Comparison of ENCODE assay signal across 11 cellular contexts in genomic region chr9:132141948-132142594, GRCh38. TPM values are rescaled to one million over a fixed set of nuclear protein-coding genes. Genes with fewer than 3 reads are reported as not detected.
DNase-seq lines count a peak whose midpoint lies in the region; ATAC-seq and TF ChIP-seq lines count a peak whose summit lies in the region.
"Had no signal": no experiment of that assay in that cellular context is flagged by ENCODE, and none has a peak within 500 bp of the region (broad histone marks: within the 10 kb centered on the region; RNA-seq: fewer than 3 reads in every experiment).

No MANE protein-coding gene starts in this region.

- H3K4me3 Mint-ChIP-seq in stimulated activated naive CD8-positive, alpha-beta T cell treated with anti-CD3 and anti-CD28 coated beads, Interleukin-15, Interleukin-2, amounts not matched to agents 100 ng/mL and 50 ng/mL, for 24 hours, result peak overlapping the region; percentile 60
- peak overlapping the region; percentile 64 for H3K4me3 Mint-ChIP-seq in activated T-helper 1 cell treated with anti-CD3 and anti-CD28 coated beads, Interleukin-12 subunit alpha, Interleukin-12 subunit beta, Interleukin-2, Interleukin-4 antibody, amounts not matched to agents 30 ng/mL and 10 ng/mL and 1 ng/mL, durations not matched to agents 14 hours and 24 hours and 36 hours

- H3K27me3 Mint-ChIP-seq in stimulated activated naive CD8-positive, alpha-beta T cell treated with anti-CD3 and anti-CD28 coated beads, Interleukin-15, Interleukin-2, amounts not matched to agents 100 ng/mL and 50 ng/mL, for 24 hours, result peaks cover 73% of the 10 kb centered on the region
- H3K27me3 Mint-ChIP-seq in activated T-helper 1 cell treated with anti-CD3 and anti-CD28 coated beads, Interleukin-12 subunit alpha, Interleukin-12 subunit beta, Interleukin-2, Interleukin-4 antibody, amounts not matched to agents 30 ng/mL and 10 ng/mL and 1 ng/mL, durations not matched to agents 14 hours and 24 hours and 36 hours (ENCODE audit: insufficient read depth), result peaks cover 53% of the 10 kb centered on the region

- no peak overlapping the region for H2AFZ ChIP-seq in OCI-LY7 (ENCODE audit: low read length)

- no peak overlapping the region for H3K4me2 ChIP-seq in OCI-LY7 (ENCODE audit: low read length)

- no peak overlapping the region for H3K27ac Mint-ChIP-seq in stimulated activated naive CD8-positive, alpha-beta T cell treated with anti-CD3 and anti-CD28 coated beads, Interleukin-15, Interleukin-2, amounts not matched to agents 100 ng/mL and 50 ng/mL, for 24 hours
- no peak overlapping the region for H3K27ac Mint-ChIP-seq in activated T-helper 1 cell treated with anti-CD3 and anti-CD28 coated beads, Interleukin-12 subunit alpha, Interleukin-12 subunit beta, Interleukin-2, Interleukin-4 antibody, amounts not matched to agents 30 ng/mL and 10 ng/mL and 1 ng/mL, durations not matched to agents 14 hours and 24 hours and 36 hours

- ATAC-seq in stimulated activated naive CD8-positive, alpha-beta T cell treated with anti-CD3 and anti-CD28 coated beads, Interleukin-15, Interleukin-2, amounts not matched to agents 100 U/mL and 50 U/mL, for 24 hours, result no peak
- ATAC-seq in lower lobe of right lung, result peak; percentile 49
- ATAC-seq in GM18498 (IDR thresholded peaks at IDR 0.05; ENCODE audit: unreplicated experiment), result no peak
- ATAC-seq: esophagus mucosa had no signal

- no peaks in the 10 kb centered on the region for H3K79me2 ChIP-seq in OCI-LY7 (ENCODE audit: insufficient read depth, low read depth, low read length)

- H4K20me1 ChIP-seq in OCI-LY7 (ENCODE audit: insufficient read depth, low read length), result no peaks in the 10 kb centered on the region

- H3K4me1 ChIP-seq in lower lobe of right lung (peaks cover 11% of the 10 kb centered on the region), OCI-LY7 (ENCODE audit: insufficient read depth, low read length, poor library complexity, severe bottlenecking) (no peaks in the 10 kb centered on the region)

- intact Hi-C loops in activated T-helper 1 cell treated with anti-CD3 and anti-CD28 coated beads, Interleukin-12 subunit alpha, Interleukin-12 subunit beta, Interleukin-2, Interleukin-4 antibody, amounts not matched to agents 30 ng/mL and 10 ng/mL and 1 ng/mL, durations not matched to agents 14 hours and 24 hours and 36 hours (cut with micrococcal nuclease), result no loop called here
- intact Hi-C loops in lower lobe of right lung (cut with DNase I), result no loop called here
- intact Hi-C loops in OCI-LY7 (cut with micrococcal nuclease; ENCODE audit: unreplicated experiment), result no loop called here

- H3K9me2 ChIP-seq in OCI-LY7 (ENCODE audit: insufficient read depth, low read length), result no peaks in the 10 kb centered on the region

- H3K27me3 ChIP-seq in lower lobe of right lung (ENCODE audit: low read depth), result peaks cover 65% of the 10 kb centered on the region

- no peak for DNase-seq in stimulated activated naive CD8-positive, alpha-beta T cell treated with anti-CD3 and anti-CD28 coated beads, Interleukin-15, Interleukin-2, amounts not matched to agents 100 U/mL and 50 U/mL, for 24 hours
- DNase-seq in activated T-helper 1 cell treated with anti-CD3 and anti-CD28 coated beads, Interleukin-12 subunit alpha, Interleukin-12 subunit beta, Interleukin-2, Interleukin-4 antibody, amounts not matched to agents 30 ng/mL and 10 ng/mL and 1 ng/mL, durations not matched to agents 14 hours and 24 hours and 36 hours (ENCODE audit: low spot score), result no peak
- DNase-seq in lower lobe of right lung (no peak), C1 segment of cervical spinal cord (lab: John Stamatoyannopoulos, UW) (no peak), NCI-H1694 treated with DMSO at 0.1 percent for 48 hours (lab: John Stamatoyannopoulos, UW) (no peak), OCI-LY7 (ENCODE audit: low spot score) (no peak)
- DNase-seq: DND-41 had no signal

- H3K27ac ChIP-seq in lower lobe of right lung (no peak overlapping the region), OCI-LY7 (ENCODE audit: low read depth, low read length, poor library complexity, severe bottlenecking) (no peak overlapping the region)
- H3K27ac ChIP-seq: pancreas had no signal

- H3K4me1 Mint-ChIP-seq in stimulated activated naive CD8-positive, alpha-beta T cell treated with anti-CD3 and anti-CD28 coated beads, Interleukin-15, Interleukin-2, amounts not matched to agents 100 ng/mL and 50 ng/mL, for 24 hours (ENCODE audit: low read depth), result peaks cover 17% of the 10 kb centered on the region
- H3K4me1 Mint-ChIP-seq in activated T-helper 1 cell treated with anti-CD3 and anti-CD28 coated beads, Interleukin-12 subunit alpha, Interleukin-12 subunit beta, Interleukin-2, Interleukin-4 antibody, amounts not matched to agents 30 ng/mL and 10 ng/mL and 1 ng/mL, durations not matched to agents 14 hours and 24 hours and 36 hours (ENCODE audit: low read depth), result peaks cover 38% of the 10 kb centered on the region

- H3K36me3 ChIP-seq in lower lobe of right lung (no peaks in the 10 kb centered on the region), OCI-LY7 (ENCODE audit: insufficient read depth, low read length) (no peaks in the 10 kb centered on the region)
- H3K36me3 ChIP-seq: pancreas had no signal

- no peaks in the 10 kb centered on the region for H3K36me3 Mint-ChIP-seq in stimulated activated naive CD8-positive, alpha-beta T cell treated with anti-CD3 and anti-CD28 coated beads, Interleukin-15, Interleukin-2, amounts not matched to agents 100 ng/mL and 50 ng/mL, for 24 hours (ENCODE audit: low read depth)
- H3K36me3 Mint-ChIP-seq in activated T-helper 1 cell treated with anti-CD3 and anti-CD28 coated beads, Interleukin-12 subunit alpha, Interleukin-12 subunit beta, Interleukin-2, Interleukin-4 antibody, amounts not matched to agents 30 ng/mL and 10 ng/mL and 1 ng/mL, durations not matched to agents 14 hours and 24 hours and 36 hours (ENCODE audit: low read depth), result no peaks in the 10 kb centered on the region

- CTCF ChIA-PET in OCI-LY7 (lab: Charles Lee; ENCODE audit: unreplicated experiment), result no interaction called here

- POLR2A ChIA-PET in OCI-LY7 (lab: Charles Lee), result no interaction called here

- no TSS peak for BruUV-seq in OCI-LY7 (replicated peaks; lab: Mats Ljungman, UMichigan)

- no peaks in the 10 kb centered on the region for H3K9me3 Mint-ChIP-seq in stimulated activated naive CD8-positive, alpha-beta T cell treated with anti-CD3 and anti-CD28 coated beads, Interleukin-15, Interleukin-2, amounts not matched to agents 100 ng/mL and 50 ng/mL, for 24 hours
- H3K9me3 Mint-ChIP-seq in activated T-helper 1 cell treated with anti-CD3 and anti-CD28 coated beads, Interleukin-12 subunit alpha, Interleukin-12 subunit beta, Interleukin-2, Interleukin-4 antibody, amounts not matched to agents 30 ng/mL and 10 ng/mL and 1 ng/mL, durations not matched to agents 14 hours and 24 hours and 36 hours, result no peaks in the 10 kb centered on the region

- TF ChIP-seq CTCF in lower lobe of right lung (IDR thresholded peaks at IDR 0.05), result no peak
- TF ChIP-seq CTCF in OCI-LY7 (conservative IDR thresholded peaks at IDR 0.05; ENCODE audit: low read length), result no peak

- H3K9me3 ChIP-seq in lower lobe of right lung (no peaks in the 10 kb centered on the region), OCI-LY7 (ENCODE audit: low read length) (no peaks in the 10 kb centered on the region)
- H3K9me3 ChIP-seq: pancreas had no signal

- H3K4me3 ChIP-seq in lower lobe of right lung (peak overlapping the region; percentile 37), OCI-LY7 (ENCODE audit: low read depth, low read length, poor library complexity, severe bottlenecking) (no peak overlapping the region)

RNA-seq across cellular contexts. Expression of gene NTNG2, which starts 19.8 kb away (rescaled TPM):
- 4.6 and 6.2 TPM in 2 replicates for total RNA-seq in activated T-helper 1 cell treated with anti-CD3 and anti-CD28 coated beads, Interleukin-12 subunit alpha, Interleukin-12 subunit beta, Interleukin-2, Interleukin-4 antibody, amounts not matched to agents 30 ng/mL and 10 ng/mL and 1 ng/mL, durations not matched to agents 14 hours and 24 hours and 36 hours
- 5.0 TPM for total RNA-seq in lower lobe of right lung
- 5.4 and 7.5 TPM in 2 replicates for total RNA-seq in OCI-LY7 (2014; rRNA removed; shearing (Covaris generic))
- total RNA-seq in OCI-LY7 (2022), result 1.9 and 3.2 TPM in 2 replicates

Comparison
In these comparisons a context has a peak if more than half of its experiments do, and no peak if none do; other contexts are left out.
1. ATAC-seq: peak in lower lobe of right lung (2 of 2); none in stimulated activated naive CD8-positive, alpha-beta T cell treated with anti-CD3 and anti-CD28 coated beads, Interleukin-15, Interleukin-2, amounts not matched to agents 100 U/mL and 50 U/mL, for 24 hours (single experiment) and GM18498 (single experiment).